8 cellular contexts compared by ENCODE assay signal in the genomic region with DNA sequence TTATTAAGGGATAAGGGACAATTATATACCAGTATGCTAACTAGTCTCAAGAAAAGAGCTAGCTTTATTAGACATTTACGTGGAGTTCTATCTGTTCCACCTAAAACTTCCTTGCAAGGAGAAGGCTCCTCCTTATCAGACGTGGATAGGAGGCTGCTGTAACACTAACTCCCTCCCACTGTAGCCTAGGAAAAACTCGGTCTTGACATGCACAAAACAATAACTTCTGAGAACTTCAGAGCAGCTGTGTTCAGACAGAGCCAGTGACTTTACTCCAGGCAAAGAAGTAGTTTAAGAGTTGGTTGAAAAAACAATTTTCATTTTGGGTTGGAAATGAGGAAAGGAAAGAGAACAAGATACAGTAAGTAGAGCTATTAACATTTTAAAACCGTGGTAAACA. TPM values are rescaled to one million over a fixed set of nuclear protein-coding genes. Genes with fewer than 3 reads are reported as not detected.
DNase-seq lines count a peak whose midpoint lies in the region; ATAC-seq and TF ChIP-seq lines count a peak whose summit lies in the region.

No MANE protein-coding gene starts in this region.

- H3K27ac ChIP-seq in ACC112 (ENCODE audit: low read depth, low read length) (peak overlapping the region; percentile 40), muscle layer of duodenum (ENCODE audit: low read length) (peak overlapping the region; percentile 92)

- peaks cover 6% of the 10 kb centered on the region for H3K36me3 Mint-ChIP-seq in IgD-negative memory B cell

- peaks cover 66% of the 10 kb centered on the region for H3K79me2 ChIP-seq in ACC112 (ENCODE audit: control insufficient read depth, insufficient read depth, low read length, unreplicated experiment)

- H3K9me3 ChIP-seq in muscle layer of duodenum (ENCODE audit: control insufficient read depth in 1 of 2, low read length in 2 of 2): no peaks in the 10 kb centered on the region

- no peak overlapping the region for H2AFZ ChIP-seq in ACC112 (ENCODE audit: low read length, unreplicated experiment)

- H3K4me3 ChIP-seq in ACC112 (ENCODE audit: low read depth, low read length) (peak overlapping the region; percentile 93), cardiac fibroblast (replicated peaks in 1 of 2; ENCODE audit: low read depth in 2 of 2, low read length in 2 of 2) (peak overlapping the region in 1 of 2 donors; percentile 91), muscle layer of duodenum (ENCODE audit: low read depth in 1 of 2, low read length in 2 of 2) (peak overlapping the region; percentile 73 to 92)

- peak overlapping the region; percentile 67 to 94 (median 84) for H3K4me3 Mint-ChIP-seq in IgD-negative memory B cell

- H3K27me3 ChIP-seq in ACC112 (ENCODE audit: insufficient read depth, low read length) (no peaks in the 10 kb centered on the region), muscle layer of duodenum (ENCODE audit: low read depth, low read length) (no peaks in the 10 kb centered on the region)

- H3K36me3 ChIP-seq in ACC112 (ENCODE audit: insufficient read depth, low read length): no peaks in the 10 kb centered on the region
- H3K36me3 ChIP-seq in muscle layer of duodenum (ENCODE audit: control insufficient read depth in 1 of 2, insufficient read depth in 2 of 2, low read length in 2 of 2): peaks cover 0 to 4% of the 10 kb centered on the region in 2 donors

- TF ChIP-seq CTCF in cardiac fibroblast (IDR thresholded peaks at IDR 0.05; ENCODE audit: low read depth, low read length): no peak

- no peak for ATAC-seq in GM21367 (IDR thresholded peaks at IDR 0.05; ENCODE audit: unreplicated experiment)

- no peaks in the 10 kb centered on the region for H3K9me3 Mint-ChIP-seq in IgD-negative memory B cell

- H3K27ac Mint-ChIP-seq in IgD-negative memory B cell: peak overlapping the region; percentile 36 to 98 (median 92)

- DNase-seq in cardiac fibroblast (ENCODE audit: low read depth in 2 of 2) (peak; percentile 66 to 82), HT-29 (ENCODE audit: low spot score) (no peak), NCI-H82 treated with DMSO at 0.1 percent for 48 hours (lab: John Stamatoyannopoulos, UW; ENCODE audit: unreplicated experiment) (no peak)
- no peak for DNase-seq in activated naive CD4-positive, alpha-beta T cell treated with Interleukin-2 at 50 U/mL for 16 hours

- H3K27me3 Mint-ChIP-seq in IgD-negative memory B cell: no peaks in the 10 kb centered on the region

- peaks cover 37 to 43% (median 40%) of the 10 kb centered on the region in 3 donors for H3K4me1 Mint-ChIP-seq in IgD-negative memory B cell

- H3K4me1 ChIP-seq in ACC112 (ENCODE audit: control insufficient read depth, insufficient read depth, low read length, unreplicated experiment) (peaks cover 3% of the 10 kb centered on the region), muscle layer of duodenum (ENCODE audit: control insufficient read depth in 1 of 2, insufficient read depth in 2 of 2, low read length in 2 of 2) (peaks cover 16 to 31% of the 10 kb centered on the region in 2 donors)

RNA-seq across cellular contexts. Expression of a gene that starts 2.7 kb away (rescaled TPM):
- polyA plus RNA-seq in IgD-negative memory B cell: 14.4 TPM
- total RNA-seq in HT-29 (2014; rRNA removed; shearing (Covaris generic)): 6.9 and 7.5 TPM in 2 replicates

RNA-seq across cellular contexts. Expression of a gene that starts 52.4 kb away (rescaled TPM):
- polyA plus RNA-seq in IgD-negative memory B cell: 707 TPM
- total RNA-seq in HT-29 (2014; rRNA removed; shearing (Covaris generic)): 379 and 381 TPM in 2 replicates

Comparison
In these comparisons a context has a peak if more than half of its experiments do, and no peak if none do; other contexts are left out.
1. DNase-seq: peak in cardiac fibroblast (2 of 2); none in HT-29 (single experiment), activated naive CD4-positive, alpha-beta T cell treated with Interleukin-2 at 50 U/mL for 16 hours (single experiment) and NCI-H82 treated with DMSO at 0.1 percent for 48 hours (single experiment).